Comparison of ENCODE assay signal across 8 cellular contexts in genomic region chrX:109890910-109891502, GRCh38.
A peak's percentile ranks its signal among the peaks of the same experiment; 100 is the strongest.
DNase-seq lines count a peak whose midpoint lies in the region; ATAC-seq and TF ChIP-seq lines count a peak whose summit lies in the region.

No MANE protein-coding gene starts in this region.

- H3K27ac ChIP-seq in CD4-positive, CD25-positive, alpha-beta regulatory T cell (ENCODE audit: insufficient read depth, low read length, poor library complexity, severe bottlenecking): no peak overlapping the region
- H3K27ac ChIP-seq in IMR-90 (ENCODE audit: insufficient read depth, low read length): no peak overlapping the region

- H4K91ac ChIP-seq in IMR-90 (ENCODE audit: insufficient read depth, low read depth, low read length): no peak overlapping the region

- H3K9me3 Mint-ChIP-seq in CD4-positive, CD25-positive, alpha-beta regulatory T cell: peaks cover 0 to 2% (median 0%) of the 10 kb centered on the region in 7 donors
- no peaks in the 10 kb centered on the region for H3K9me3 Mint-ChIP-seq in activated naive CD4-positive, alpha-beta T cell treated with anti-CD3 and anti-CD28 coated beads for 36 hours

- in situ Hi-C loops in IMR-90 (cut with MboI; ENCODE audit: low sequenced_read_pairs) (loop anchor here (5.0 kb wide), 1 partner anchor 409 kb away; the partner anchor contains the start of gene GUCY2F), SK-MEL-5 (cut with HindIII; ENCODE audit: low pct_unique_long_range_greater_than_20kb, low sequenced_read_pairs) (no loop called here)

- CTCF ChIA-PET in IMR-90 (lab: Yijun Ruan, JAX): interaction anchor here (0.5 to 1.8 kb wide), 21 partner anchors 10 to 1329 kb away, joined by 3 to 12 read pairs (median 4); no protein-coding TSS in a partner anchor
- CTCF ChIA-PET in activated naive CD4-positive, alpha-beta T cell treated with anti-CD3 and anti-CD28 coated beads for 36 hours (lab: Charles Lee): interaction anchor here (0.5 to 2.2 kb wide), 36 partner anchors 9 to 1192 kb away, joined by 3 to 16 read pairs (median 4); no protein-coding TSS in a partner anchor

- H3K27me3 Mint-ChIP-seq in CD4-positive, CD25-positive, alpha-beta regulatory T cell: peaks cover 9% of the 10 kb centered on the region
- H3K27me3 Mint-ChIP-seq in activated naive CD4-positive, alpha-beta T cell treated with anti-CD3 and anti-CD28 coated beads for 36 hours (ENCODE audit: low read depth): peaks cover 3% of the 10 kb centered on the region

- no peaks in the 10 kb centered on the region for H3K9me3 ChIP-seq in CD4-positive, CD25-positive, alpha-beta regulatory T cell (ENCODE audit: control insufficient read depth in 2 of 2, low read length in 2 of 2)
- no peaks in the 10 kb centered on the region for H3K9me3 ChIP-seq in IMR-90 (ENCODE audit: control insufficient read depth, insufficient read depth, low read length)

- POLR2A ChIA-PET in IMR-90 (lab: Charles Lee; ENCODE audit: unreplicated experiment): interaction anchor here (0.5 kb wide), 1 partner anchor 200 kb away, joined by 4 read pairs; no protein-coding TSS in a partner anchor

- no peaks in the 10 kb centered on the region for H3K79me1 ChIP-seq in IMR-90 (ENCODE audit: low read depth in 1 of 2, low read length in 2 of 2)

- H2BK5ac ChIP-seq in IMR-90 (ENCODE audit: low read depth, low read length, poor library complexity, severe bottlenecking): no peak overlapping the region

- no peaks in the 10 kb centered on the region for H3K36me3 ChIP-seq in CD4-positive, CD25-positive, alpha-beta regulatory T cell (ENCODE audit: control insufficient read depth, insufficient read depth, low read length)
- H3K36me3 ChIP-seq in IMR-90 (ENCODE audit: control insufficient read depth, insufficient read depth, low read length): no peaks in the 10 kb centered on the region

- no peak overlapping the region for H2BK20ac ChIP-seq in IMR-90 (ENCODE audit: low read depth, low read length)

- DNase-seq in CD4-positive, CD25-positive, alpha-beta regulatory T cell: peak; percentile 13 to 64 (median 33)
- DNase-seq in IMR-90: peak; percentile 59
- DNase-seq in SK-MEL-5 (ENCODE audit: low read depth, low spot score): peak; percentile 76
- DNase-seq in activated naive CD4-positive, alpha-beta T cell treated with anti-CD3 and anti-CD28 coated beads for 36 hours: peak; percentile 59
- DNase-seq in cardiac septum (ENCODE audit: low spot score): peak; percentile 77
- DNase-seq in renal cortical epithelial cell (ENCODE audit: low read depth): peak; percentile 36
- DNase-seq in cerebellar nuclear complex (lab: John Stamatoyannopoulos, UW): no peak

- H3K18ac ChIP-seq in IMR-90 (ENCODE audit: low read depth, low read length): no peak overlapping the region

- no peaks in the 10 kb centered on the region for H3K9me1 ChIP-seq in IMR-90 (ENCODE audit: insufficient read depth, low read length)

- no CpG with 5 or more reads among the region's 7 CpGs for WGBS in IMR-90 (ENCODE audit: extremely low coverage in 2 of 2, insufficient read length in 1 of 2), 2 experiments

- no peak overlapping the region for H3K14ac ChIP-seq in IMR-90 (replicated peaks; ENCODE audit: low read depth, low read length)

- H3K4me3 ChIP-seq in CD4-positive, CD25-positive, alpha-beta regulatory T cell (ENCODE audit: low read depth, low read length): no peak overlapping the region
- H3K4me3 ChIP-seq in IMR-90 (ENCODE audit: insufficient read depth, low read depth, low read length): no peak overlapping the region

- peak; percentile 77 for TF ChIP-seq CTCF in IMR-90 (conservative IDR thresholded peaks at IDR 0.05; ENCODE audit: low read depth, low read length)

- no peaks in the 10 kb centered on the region for H4K20me1 ChIP-seq in IMR-90 (ENCODE audit: insufficient read depth, low read length)

- no peak overlapping the region for H3K27ac Mint-ChIP-seq in CD4-positive, CD25-positive, alpha-beta regulatory T cell
- H3K27ac Mint-ChIP-seq in activated naive CD4-positive, alpha-beta T cell treated with anti-CD3 and anti-CD28 coated beads for 36 hours: no peak overlapping the region

- H2BK15ac ChIP-seq in IMR-90 (ENCODE audit: low read depth, low read length): no peak overlapping the region

- intact Hi-C loops in IMR-90 (cut with micrococcal nuclease) (loop anchor here (1.0 kb wide), 3 partner anchors 11 to 406 kb away; no protein-coding TSS in a partner anchor), cardiac septum (cut with DNase I) (no loop called here)
- intact Hi-C loops in activated naive CD4-positive, alpha-beta T cell treated with anti-CD3 and anti-CD28 coated beads for 36 hours (cut with micrococcal nuclease): loop anchor here (1.0 to 10.0 kb wide), 2 partner anchors 406 to 524 kb away; no protein-coding TSS in a partner anchor

- no peak overlapping the region for H2BK120ac ChIP-seq in IMR-90 (ENCODE audit: low read depth, low read length)

- H3K9ac ChIP-seq in IMR-90 (ENCODE audit: low read depth, low read length): no peak overlapping the region

- H3K23ac ChIP-seq in IMR-90 (ENCODE audit: low read depth, low read length): no peak overlapping the region

- peak; percentile 63 to 68 for ATAC-seq in CD4-positive, CD25-positive, alpha-beta regulatory T cell (ENCODE audit: low read depth in 2 of 2)
- peak; percentile 66 for ATAC-seq in GM19395 (IDR thresholded peaks at IDR 0.05; ENCODE audit: unreplicated experiment)
- peak; percentile 95 for ATAC-seq in IMR-90 (ENCODE audit: low read depth)

- no peak overlapping the region for H3K4ac ChIP-seq in IMR-90 (ENCODE audit: low read depth, low read length)

- no peak overlapping the region for H2AK5ac ChIP-seq in IMR-90 (ENCODE audit: low read depth, low read length)

- no peak overlapping the region for H3K4me3 Mint-ChIP-seq in CD4-positive, CD25-positive, alpha-beta regulatory T cell
- no peak overlapping the region for H3K4me3 Mint-ChIP-seq in activated naive CD4-positive, alpha-beta T cell treated with anti-CD3 and anti-CD28 coated beads for 36 hours

- H2AK9ac ChIP-seq in IMR-90 (replicated peaks; ENCODE audit: low read depth, low read length, poor library complexity): no peak overlapping the region

- H3K4me2 ChIP-seq in IMR-90 (ENCODE audit: low read depth, low read length): 0 out of 2 replicates have a peak overlapping the region, but pooled peaks have one; percentile 35

- H3K4me1 Mint-ChIP-seq in CD4-positive, CD25-positive, alpha-beta regulatory T cell: no peaks in the 10 kb centered on the region
- no peaks in the 10 kb centered on the region for H3K4me1 Mint-ChIP-seq in activated naive CD4-positive, alpha-beta T cell treated with anti-CD3 and anti-CD28 coated beads for 36 hours (ENCODE audit: low read depth)

- no peak overlapping the region for H3K56ac ChIP-seq in IMR-90 (ENCODE audit: extremely low read depth, insufficient read depth, low read length)

- H3K36me3 Mint-ChIP-seq in CD4-positive, CD25-positive, alpha-beta regulatory T cell: no peaks in the 10 kb centered on the region
- H3K36me3 Mint-ChIP-seq in activated naive CD4-positive, alpha-beta T cell treated with anti-CD3 and anti-CD28 coated beads for 36 hours (ENCODE audit: low read depth): no peaks in the 10 kb centered on the region

- H3K27me3 ChIP-seq in CD4-positive, CD25-positive, alpha-beta regulatory T cell (ENCODE audit: control insufficient read depth, insufficient read depth, low read length): no peaks in the 10 kb centered on the region
- peaks cover 10% of the 10 kb centered on the region for H3K27me3 ChIP-seq in IMR-90 (ENCODE audit: control insufficient read depth, insufficient read depth, low read length)

- peak; percentile 68 for TF ChIP-seq RAD21 in IMR-90 (IDR thresholded peaks at IDR 0.05; ENCODE audit: low read length)

- no peak overlapping the region for H4K8ac ChIP-seq in IMR-90 (ENCODE audit: low read depth in 2 of 2, low read length in 2 of 2)

- BruUV-seq in IMR-90 (replicated peaks; lab: Mats Ljungman, UMichigan): no TSS peak

- peak overlapping the region; percentile 81 for H2AFZ ChIP-seq in IMR-90 (replicated peaks; ENCODE audit: low read length, poor library complexity)

- H4K5ac ChIP-seq in IMR-90 (ENCODE audit: low read depth, low read length): no peak overlapping the region

- dilution Hi-C loops in IMR-90 (cut with HindIII; ENCODE audit: low sequenced_read_pairs, unreplicated experiment): no loop called here

- H3K4me1 ChIP-seq in CD4-positive, CD25-positive, alpha-beta regulatory T cell (ENCODE audit: control insufficient read depth, insufficient read depth, low read length, poor library complexity, severe bottlenecking): no peaks in the 10 kb centered on the region
- H3K4me1 ChIP-seq in IMR-90 (ENCODE audit: control insufficient read depth, insufficient read depth, low read length): peaks cover 2% of the 10 kb centered on the region; the same call in 1 of the 2 replicates

- no peak for TF ChIP-seq POLR2A in IMR-90 (IDR thresholded peaks at IDR 0.05; ENCODE audit: low read depth, low read length)

TF ChIP-seq in IMR-90, 13 proteins besides CTCF, POLR2A, EP300 and RAD21:
- peak; percentile 61 for TF ChIP-seq SMC3 (IDR thresholded peaks at IDR 0.05; ENCODE audit: low read depth, low read length)
- no peak for TF ChIP-seq MXI1 (IDR thresholded peaks at IDR 0.05; ENCODE audit: borderline replicate concordance, low read depth, low read length)

Comparison
In these comparisons a context has a peak if more than half of its experiments do, and no peak if none do; other contexts are left out.
1. DNase-seq: peak in CD4-positive, CD25-positive, alpha-beta regulatory T cell (3 of 3), IMR-90 (single experiment), SK-MEL-5 (single experiment), activated naive CD4-positive, alpha-beta T cell treated with anti-CD3 and anti-CD28 coated beads for 36 hours (single experiment), cardiac septum (single experiment) and renal cortical epithelial cell (single experiment); none in cerebellar nuclear complex (0 of 2).
2. Peak in every context shown above with its lines, with median percentiles within 50 percentile points of each other: ATAC-seq.